1 cellular context compared by ENCODE assay signal in the genomic region with DNA sequence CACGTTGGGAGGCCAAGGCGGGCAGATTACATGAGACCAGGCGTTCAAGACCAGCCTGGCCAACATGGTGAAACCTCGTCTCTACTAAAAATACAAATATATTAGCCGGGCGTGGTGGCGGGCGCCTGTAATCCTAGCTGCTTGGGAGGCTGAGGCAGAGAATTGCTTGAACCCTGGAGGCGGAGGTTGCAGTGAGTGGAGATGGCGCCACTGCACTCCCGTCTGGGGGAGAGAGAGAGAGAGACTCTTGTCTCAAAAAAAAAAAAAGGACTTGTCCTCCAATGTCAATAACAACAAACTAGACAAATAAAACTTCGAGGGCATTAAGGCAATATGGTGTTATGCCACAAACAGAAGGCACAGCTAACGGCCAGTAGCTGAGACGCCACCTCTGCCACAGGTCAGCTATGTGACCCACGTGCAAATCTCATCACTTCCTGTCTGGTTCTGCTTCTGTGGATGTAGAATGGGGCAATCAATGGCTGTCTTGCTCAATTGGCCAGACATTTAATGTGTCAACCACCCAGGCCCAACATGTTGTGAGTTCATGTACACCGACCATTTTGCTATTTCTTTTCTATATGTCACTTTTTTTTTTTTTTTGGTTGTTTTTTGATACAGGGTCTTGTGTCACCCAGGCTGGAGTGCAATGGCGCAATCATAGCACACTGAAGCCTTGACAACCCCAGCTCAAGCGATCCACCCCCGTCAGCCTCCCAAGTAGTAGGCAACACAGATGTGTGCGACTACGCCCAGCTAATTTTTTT.
TF ChIP-seq lines count a peak whose summit lies in the region.

No MANE protein-coding gene starts in this region.

TF ChIP-seq in HepG2, 621 proteins besides CTCF, POLR2A, EP300 and RAD21 (continues in another document):
- TF ChIP-seq KLF6 (CRISPR knock-in tag; IDR thresholded peaks at IDR 0.05) (peak; percentile 86), HMG20A (CRISPR knock-in tag; IDR thresholded peaks at IDR 0.05; ENCODE audit: borderline replicate concordance) (peak; percentile 91), NR2C2 (CRISPR knock-in tag; IDR thresholded peaks at IDR 0.05; ENCODE audit: borderline replicate concordance) (0 out of 2 replicates have a peak, but pooled peaks have one; percentile 4), DMAP1 (CRISPR knock-in tag; IDR thresholded peaks at IDR 0.05) (peak; percentile 73), LCORL (IDR thresholded peaks at IDR 0.05) (no peak), LCORL (CRISPR knock-in tag; IDR thresholded peaks at IDR 0.05) (no peak; the same call in 1 of the 2 replicates), HNRNPLL (IDR thresholded peaks at IDR 0.05; ENCODE audit: low read depth, low read length, poor library complexity, severe bottlenecking) (no peak), CBFB (CRISPR knock-in tag; IDR thresholded peaks at IDR 0.05) (peak; percentile 36; the same call in 1 of the 2 replicates), SKI (IDR thresholded peaks at IDR 0.05; ENCODE audit: partially characterized antibody) (peak; percentile 98), ATF1 (CRISPR knock-in tag; IDR thresholded peaks at IDR 0.05) (peak; percentile 14; the same call in 1 of the 2 replicates), EED (CRISPR knock-in tag; IDR thresholded peaks at IDR 0.05) (0 out of 2 replicates have a peak, but pooled peaks have one; percentile 7), SNAI1 (CRISPR knock-in tag; IDR thresholded peaks at IDR 0.05; ENCODE audit: borderline replicate concordance) (peak; percentile 18; the same call in 1 of the 2 replicates), ZNF335 (CRISPR knock-in tag; IDR thresholded peaks at IDR 0.05) (0 out of 2 replicates have a peak, but pooled peaks have one; percentile 60), ZNF234 (CRISPR knock-in tag; conservative IDR thresholded peaks at IDR 0.05) (no peak), REPIN1 (CRISPR knock-in tag; IDR thresholded peaks at IDR 0.05; ENCODE audit: borderline replicate concordance, low read depth) (no peak), REXO4 (CRISPR knock-in tag; IDR thresholded peaks at IDR 0.05; ENCODE audit: borderline replicate concordance) (no peak), CREB1 (IDR thresholded peaks at IDR 0.05) (peak; percentile 71), CREB1 (CRISPR knock-in tag; IDR thresholded peaks at IDR 0.05) (peak; percentile 81), ZNF766 (CRISPR knock-in tag; IDR thresholded peaks at IDR 0.05; ENCODE audit: borderline replicate concordance) (0 out of 2 replicates have a peak, but pooled peaks have one; percentile 36), ZNF232 (CRISPR knock-in tag; IDR thresholded peaks at IDR 0.05; ENCODE audit: borderline replicate concordance) (peak; percentile 88; the same call in 1 of the 2 replicates), ZNF337 (CRISPR knock-in tag; IDR thresholded peaks at IDR 0.05; ENCODE audit: borderline replicate concordance, low read depth) (no peak), ZNF615 (CRISPR knock-in tag; IDR thresholded peaks at IDR 0.05; ENCODE audit: borderline replicate concordance) (0 out of 2 replicates have a peak, but pooled peaks have one; percentile 71), NR2F1 (CRISPR knock-in tag; IDR thresholded peaks at IDR 0.05) (peak; percentile 84 to 89), CCAR2 (optimal IDR thresholded peaks at IDR 0.05; ENCODE audit: low read depth, low read length) (peak; percentile 8), ZNF720 (CRISPR knock-in tag; IDR thresholded peaks at IDR 0.05) (0 out of 2 replicates have a peak, but pooled peaks have one; percentile 48), ZNF75D (CRISPR knock-in tag; IDR thresholded peaks at IDR 0.05; ENCODE audit: borderline replicate concordance) (no peak), ZSCAN12 (CRISPR knock-in tag; IDR thresholded peaks at IDR 0.05) (no peak), SP4 (CRISPR knock-in tag; IDR thresholded peaks at IDR 0.05) (no peak), ZNF263 (CRISPR knock-in tag; IDR thresholded peaks at IDR 0.05) (peak; percentile 13; the same call in 1 of the 2 replicates), NFYC (CRISPR knock-in tag; IDR thresholded peaks at IDR 0.05) (no peak; the same call in 1 of the 2 replicates), RFXAP (CRISPR knock-in tag; IDR thresholded peaks at IDR 0.05; ENCODE audit: borderline replicate concordance) (0 out of 2 replicates have a peak, but pooled peaks have one; percentile 68)
- TF ChIP-seq, protein P1, sequence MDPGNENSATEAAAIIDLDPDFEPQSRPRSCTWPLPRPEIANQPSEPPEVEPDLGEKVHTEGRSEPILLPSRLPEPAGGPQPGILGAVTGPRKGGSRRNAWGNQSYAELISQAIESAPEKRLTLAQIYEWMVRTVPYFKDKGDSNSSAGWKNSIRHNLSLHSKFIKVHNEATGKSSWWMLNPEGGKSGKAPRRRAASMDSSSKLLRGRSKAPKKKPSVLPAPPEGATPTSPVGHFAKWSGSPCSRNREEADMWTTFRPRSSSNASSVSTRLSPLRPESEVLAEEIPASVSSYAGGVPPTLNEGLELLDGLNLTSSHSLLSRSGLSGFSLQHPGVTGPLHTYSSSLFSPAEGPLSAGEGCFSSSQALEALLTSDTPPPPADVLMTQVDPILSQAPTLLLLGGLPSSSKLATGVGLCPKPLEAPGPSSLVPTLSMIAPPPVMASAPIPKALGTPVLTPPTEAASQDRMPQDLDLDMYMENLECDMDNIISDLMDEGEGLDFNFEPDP (CRISPR knock-in tag; conservative IDR thresholded peaks at IDR 0.05) = peak; percentile 94; the same call in 1 of the 2 replicates
- TF ChIP-seq, protein P2, sequence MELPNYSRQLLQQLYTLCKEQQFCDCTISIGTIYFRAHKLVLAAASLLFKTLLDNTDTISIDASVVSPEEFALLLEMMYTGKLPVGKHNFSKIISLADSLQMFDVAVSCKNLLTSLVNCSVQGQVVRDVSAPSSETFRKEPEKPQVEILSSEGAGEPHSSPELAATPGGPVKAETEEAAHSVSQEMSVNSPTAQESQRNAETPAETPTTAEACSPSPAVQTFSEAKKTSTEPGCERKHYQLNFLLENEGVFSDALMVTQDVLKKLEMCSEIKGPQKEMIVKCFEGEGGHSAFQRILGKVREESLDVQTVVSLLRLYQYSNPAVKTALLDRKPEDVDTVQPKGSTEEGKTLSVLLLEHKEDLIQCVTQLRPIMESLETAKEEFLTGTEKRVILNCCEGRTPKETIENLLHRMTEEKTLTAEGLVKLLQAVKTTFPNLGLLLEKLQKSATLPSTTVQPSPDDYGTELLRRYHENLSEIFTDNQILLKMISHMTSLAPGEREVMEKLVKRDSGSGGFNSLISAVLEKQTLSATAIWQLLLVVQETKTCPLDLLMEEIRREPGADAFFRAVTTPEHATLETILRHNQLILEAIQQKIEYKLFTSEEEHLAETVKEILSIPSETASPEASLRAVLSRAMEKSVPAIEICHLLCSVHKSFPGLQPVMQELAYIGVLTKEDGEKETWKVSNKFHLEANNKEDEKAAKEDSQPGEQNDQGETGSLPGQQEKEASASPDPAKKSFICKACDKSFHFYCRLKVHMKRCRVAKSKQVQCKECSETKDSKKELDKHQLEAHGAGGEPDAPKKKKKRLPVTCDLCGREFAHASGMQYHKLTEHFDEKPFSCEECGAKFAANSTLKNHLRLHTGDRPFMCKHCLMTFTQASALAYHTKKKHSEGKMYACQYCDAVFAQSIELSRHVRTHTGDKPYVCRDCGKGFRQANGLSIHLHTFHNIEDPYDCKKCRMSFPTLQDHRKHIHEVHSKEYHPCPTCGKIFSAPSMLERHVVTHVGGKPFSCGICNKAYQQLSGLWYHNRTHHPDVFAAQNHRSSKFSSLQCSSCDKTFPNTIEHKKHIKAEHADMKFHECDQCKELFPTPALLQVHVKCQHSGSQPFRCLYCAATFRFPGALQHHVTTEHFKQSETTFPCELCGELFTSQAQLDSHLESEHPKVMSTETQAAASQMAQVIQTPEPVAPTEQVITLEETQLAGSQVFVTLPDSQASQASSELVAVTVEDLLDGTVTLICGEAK (IDR thresholded peaks at IDR 0.05) = no peak
- TF ChIP-seq, protein P2 (CRISPR knock-in tag; IDR thresholded peaks at IDR 0.05) = peak; percentile 42
- TF ChIP-seq, protein P3, sequence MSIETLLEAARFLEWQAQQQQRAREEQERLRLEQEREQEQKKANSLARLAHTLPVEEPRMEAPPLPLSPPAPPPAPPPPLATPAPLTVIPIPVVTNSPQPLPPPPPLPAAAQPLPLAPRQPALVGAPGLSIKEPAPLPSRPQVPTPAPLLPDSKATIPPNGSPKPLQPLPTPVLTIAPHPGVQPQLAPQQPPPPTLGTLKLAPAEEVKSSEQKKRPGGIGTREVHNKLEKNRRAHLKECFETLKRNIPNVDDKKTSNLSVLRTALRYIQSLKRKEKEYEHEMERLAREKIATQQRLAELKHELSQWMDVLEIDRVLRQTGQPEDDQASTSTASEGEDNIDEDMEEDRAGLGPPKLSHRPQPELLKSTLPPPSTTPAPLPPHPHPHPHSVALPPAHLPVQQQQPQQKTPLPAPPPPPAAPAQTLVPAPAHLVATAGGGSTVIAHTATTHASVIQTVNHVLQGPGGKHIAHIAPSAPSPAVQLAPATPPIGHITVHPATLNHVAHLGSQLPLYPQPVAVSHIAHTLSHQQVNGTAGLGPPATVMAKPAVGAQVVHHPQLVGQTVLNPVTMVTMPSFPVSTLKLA (IDR thresholded peaks at IDR 0.05) = peak; percentile 68
- TF ChIP-seq, protein P4, sequence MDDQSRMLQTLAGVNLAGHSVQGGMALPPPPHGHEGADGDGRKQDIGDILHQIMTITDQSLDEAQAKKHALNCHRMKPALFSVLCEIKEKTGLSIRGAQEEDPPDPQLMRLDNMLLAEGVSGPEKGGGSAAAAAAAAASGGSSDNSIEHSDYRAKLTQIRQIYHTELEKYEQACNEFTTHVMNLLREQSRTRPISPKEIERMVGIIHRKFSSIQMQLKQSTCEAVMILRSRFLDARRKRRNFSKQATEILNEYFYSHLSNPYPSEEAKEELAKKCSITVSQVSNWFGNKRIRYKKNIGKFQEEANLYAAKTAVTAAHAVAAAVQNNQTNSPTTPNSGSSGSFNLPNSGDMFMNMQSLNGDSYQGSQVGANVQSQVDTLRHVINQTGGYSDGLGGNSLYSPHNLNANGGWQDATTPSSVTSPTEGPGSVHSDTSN (CRISPR knock-in tag; IDR thresholded peaks at IDR 0.05; ENCODE audit: borderline replicate concordance) = peak; percentile 8; the same call in 1 of the 2 replicates
- TF ChIP-seq, protein P5, sequence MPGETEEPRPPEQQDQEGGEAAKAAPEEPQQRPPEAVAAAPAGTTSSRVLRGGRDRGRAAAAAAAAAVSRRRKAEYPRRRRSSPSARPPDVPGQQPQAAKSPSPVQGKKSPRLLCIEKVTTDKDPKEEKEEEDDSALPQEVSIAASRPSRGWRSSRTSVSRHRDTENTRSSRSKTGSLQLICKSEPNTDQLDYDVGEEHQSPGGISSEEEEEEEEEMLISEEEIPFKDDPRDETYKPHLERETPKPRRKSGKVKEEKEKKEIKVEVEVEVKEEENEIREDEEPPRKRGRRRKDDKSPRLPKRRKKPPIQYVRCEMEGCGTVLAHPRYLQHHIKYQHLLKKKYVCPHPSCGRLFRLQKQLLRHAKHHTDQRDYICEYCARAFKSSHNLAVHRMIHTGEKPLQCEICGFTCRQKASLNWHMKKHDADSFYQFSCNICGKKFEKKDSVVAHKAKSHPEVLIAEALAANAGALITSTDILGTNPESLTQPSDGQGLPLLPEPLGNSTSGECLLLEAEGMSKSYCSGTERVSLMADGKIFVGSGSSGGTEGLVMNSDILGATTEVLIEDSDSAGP (CRISPR knock-in tag; IDR thresholded peaks at IDR 0.05; ENCODE audit: borderline replicate concordance) = no peak; the same call in 1 of the 2 replicates
- TF ChIP-seq, protein P6, sequence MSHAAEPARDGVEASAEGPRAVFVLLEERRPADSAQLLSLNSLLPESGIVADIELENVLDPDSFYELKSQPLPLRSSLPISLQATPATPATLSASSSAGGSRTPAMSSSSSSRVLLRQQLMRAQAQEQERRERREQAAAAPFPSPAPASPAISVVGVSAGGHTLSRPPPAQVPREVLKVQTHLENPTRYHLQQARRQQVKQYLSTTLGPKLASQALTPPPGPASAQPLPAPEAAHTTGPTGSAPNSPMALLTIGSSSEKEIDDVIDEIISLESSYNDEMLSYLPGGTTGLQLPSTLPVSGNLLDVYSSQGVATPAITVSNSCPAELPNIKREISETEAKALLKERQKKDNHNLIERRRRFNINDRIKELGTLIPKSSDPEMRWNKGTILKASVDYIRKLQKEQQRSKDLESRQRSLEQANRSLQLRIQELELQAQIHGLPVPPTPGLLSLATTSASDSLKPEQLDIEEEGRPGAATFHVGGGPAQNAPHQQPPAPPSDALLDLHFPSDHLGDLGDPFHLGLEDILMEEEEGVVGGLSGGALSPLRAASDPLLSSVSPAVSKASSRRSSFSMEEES (CRISPR knock-in tag; IDR thresholded peaks at IDR 0.05) = peak; percentile 85
- TF ChIP-seq, protein P7, sequence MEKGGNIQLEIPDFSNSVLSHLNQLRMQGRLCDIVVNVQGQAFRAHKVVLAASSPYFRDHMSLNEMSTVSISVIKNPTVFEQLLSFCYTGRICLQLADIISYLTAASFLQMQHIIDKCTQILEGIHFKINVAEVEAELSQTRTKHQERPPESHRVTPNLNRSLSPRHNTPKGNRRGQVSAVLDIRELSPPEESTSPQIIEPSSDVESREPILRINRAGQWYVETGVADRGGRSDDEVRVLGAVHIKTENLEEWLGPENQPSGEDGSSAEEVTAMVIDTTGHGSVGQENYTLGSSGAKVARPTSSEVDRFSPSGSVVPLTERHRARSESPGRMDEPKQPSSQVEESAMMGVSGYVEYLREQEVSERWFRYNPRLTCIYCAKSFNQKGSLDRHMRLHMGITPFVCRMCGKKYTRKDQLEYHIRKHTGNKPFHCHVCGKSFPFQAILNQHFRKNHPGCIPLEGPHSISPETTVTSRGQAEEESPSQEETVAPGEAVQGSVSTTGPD (CRISPR knock-in tag; IDR thresholded peaks at IDR 0.05) = peak; percentile 76
- TF ChIP-seq, protein P8, sequence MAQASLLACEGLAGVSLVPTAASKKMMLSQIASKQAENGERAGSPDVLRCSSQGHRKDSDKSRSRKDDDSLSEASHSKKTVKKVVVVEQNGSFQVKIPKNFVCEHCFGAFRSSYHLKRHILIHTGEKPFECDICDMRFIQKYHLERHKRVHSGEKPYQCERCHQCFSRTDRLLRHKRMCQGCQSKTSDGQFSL (CRISPR knock-in tag; IDR thresholded peaks at IDR 0.05) = 0 out of 2 replicates have a peak, but pooled peaks have one; percentile 47
